Comparison of ENCODE assay signal across 16 cellular contexts in genomic region chr12:27177716-27178115, GRCh38.
DNase-seq lines count a peak whose midpoint lies in the region; ATAC-seq and TF ChIP-seq lines count a peak whose summit lies in the region.
"Had no signal": no experiment of that assay in that cellular context is flagged by ENCODE, and none has a peak within 500 bp of the region (broad histone marks: within the 10 kb centered on the region; RNA-seq: fewer than 3 reads in every experiment).

No MANE protein-coding gene starts in this region.

- TF ChIP-seq CTCF in AG04449 (IDR thresholded peaks at IDR 0.05; ENCODE audit: insufficient read depth, low read length, missing control alignments) = no peak
- no peak for TF ChIP-seq CTCF in brain microvascular endothelial cell (IDR thresholded peaks at IDR 0.05; ENCODE audit: low read depth, low read length, missing control alignments)

- TF ChIP-seq POLR2A in GM18505 (IDR thresholded peaks at IDR 0.05; ENCODE audit: borderline replicate concordance, extremely low read depth, insufficient read depth, insufficient read length) = no peak

- H3K27me3 ChIP-seq in brain microvascular endothelial cell (replicated peaks) = no peaks in the 10 kb centered on the region

- in situ Hi-C loops in brain microvascular endothelial cell (cut with HindIII; ENCODE audit: low pct_ligation_motif_present, low sequenced_read_pairs) = no loop called here

- POLR2A ChIA-PET in AG04449 (lab: Yijun Ruan, JAX) = no interaction called here

- ATAC-seq in GM18505 (IDR thresholded peaks at IDR 0.05; ENCODE audit: unreplicated experiment) = no peak
- ATAC-seq in GM19467 (IDR thresholded peaks at IDR 0.05; ENCODE audit: unreplicated experiment) = no peak
- ATAC-seq: effector memory CD8-positive, alpha-beta T cell had no signal

- CTCF ChIA-PET in AG04449 (lab: Yijun Ruan, JAX) = interaction anchor here (0.9 to 2.4 kb wide), 6 partner anchors 9 to 129 kb away, joined by 3 to 10 read pairs (median 4); no protein-coding TSS in a partner anchor

- H3K4me3 ChIP-seq in AG04449 (ENCODE audit: low read depth, low read length) (no peak overlapping the region), brain microvascular endothelial cell (ENCODE audit: low read depth, low read length) (no peak overlapping the region)

- DNase-seq in AG04449 (ENCODE audit: low read depth, low spot score) (peak; percentile 73), HPDE6-E6E7 (ENCODE audit: extremely low spot score) (peak; percentile 23), brain microvascular endothelial cell (peak; percentile 79), kidney tubule cell (ENCODE audit: low spot score) (peak; percentile 83), Ammon's horn (ENCODE audit: low spot score) (no peak), iPS-NIHi7 (ENCODE audit: extremely low spot score) (no peak)
- DNase-seq: activated CD4-positive, alpha-beta memory T cell treated with anti-CD3 and anti-CD28 coated beads for 36 hours; CD4-positive, CD25-positive, alpha-beta regulatory T cell; effector memory CD8-positive, alpha-beta T cell; kidney; MV-4-11; NCI-H526 treated with DMSO at 0.1 percent for 48 hours; nucleus accumbens; stimulated activated CD4-positive, alpha-beta T cell treated with anti-CD3 and anti-CD28 coated beads, Interleukin-2, amount 100 ng/mL, for 24 hours had no signal

- no peaks in the 10 kb centered on the region for H3K36me3 ChIP-seq in brain microvascular endothelial cell (replicated peaks)

- peak overlapping the region; percentile 92 for H3K27ac ChIP-seq in brain microvascular endothelial cell

Comparison
In these comparisons a context has a peak if more than half of its experiments do, and no peak if none do; other contexts are left out.
1. DNase-seq: peak in AG04449 (single experiment), HPDE6-E6E7 (single experiment), brain microvascular endothelial cell (single experiment) and kidney tubule cell (single experiment); none in Ammon's horn (single experiment) and iPS-NIHi7 (single experiment).